ENCODE assay signal across 34 cellular contexts in genomic region chr6:152204584-152204983, GRCh38.
"Had no signal": no experiment of that assay in that cellular context is flagged by ENCODE, and none has a peak within 500 bp of the region (broad histone marks: within the 10 kb centered on the region; RNA-seq: fewer than 3 reads in every experiment).

No MANE protein-coding gene starts in this region.

- H3K36me3 ChIP-seq: WERI-Rb-1 had no signal

- DNase-seq: activated CD4-positive, alpha-beta memory T cell treated with anti-CD3 and anti-CD28 coated beads, Interleukin-2, amount 10 ng/mL, durations not matched to agents 7 days and 5 days; activated CD4-positive, alpha-beta T cell treated with anti-CD3 and anti-CD28 coated beads for 1 hour; activated CD4-positive, alpha-beta T cell treated with anti-CD3 and anti-CD28 coated beads for 48 hours; activated CD4-positive, CD25-positive, alpha-beta regulatory T cell; activated effector memory CD4-positive, alpha-beta T cell treated with anti-CD3 and anti-CD28 coated beads, Interleukin-2, amount 50 U/mL, for 16 hours; activated naive CD4-positive, alpha-beta T cell; activated naive CD4-positive, alpha-beta T cell treated with anti-CD3 and anti-CD28 coated beads, Interleukin-2, amount 50 U/mL, for 16 hours; activated naive CD8-positive, alpha-beta T cell treated with anti-CD3 and anti-CD28 coated beads for 36 hours; activated T-cell treated with anti-CD3 and anti-CD28 coated beads, Interleukin-2, amount 50 U/mL, for 1 hour; activated T-cell treated with anti-CD3 and anti-CD28 coated beads, Interleukin-2, amount 50 U/mL, for 72 hours; amygdala; body of pancreas; caudate nucleus; NCI-H1092 treated with DMSO at 0.1 percent for 48 hours; NCI-H1417; NCI-H146; NCI-H187; NCI-H2029 treated with DMSO at 0.1 percent for 48 hours; NCI-H2107; NCI-H2171; NCI-H510A; NCI-H526; NCI-H748 treated with DMSO at 0.1 percent for 48 hours; NK-92 treated with Interleukin-12 subunit alpha and Interleukin-12 subunit beta, amount 100 ng/mL, for 24 hours; PC-9; SW 1271; T-helper 1 cell; T-helper 2 cell; T-helper 9 cell; WERI-Rb-1 had no signal

- H3K27ac ChIP-seq: body of pancreas, PC-9, RWPE1, WERI-Rb-1 had no signal

- H3K9me3 ChIP-seq: ascending aorta, body of pancreas had no signal

- H3K4me3 ChIP-seq: ascending aorta, body of pancreas, PC-9 had no signal

- H3K4me1 ChIP-seq: body of pancreas had no signal

- H3K27me3 ChIP-seq: ascending aorta, body of pancreas had no signal

- ATAC-seq: activated T-cell treated with anti-CD3 and anti-CD28 coated beads, Interleukin-2, amount 50 U/mL, for 72 hours; activated T-helper 17 cell treated with anti-CD3 and anti-CD28 coated beads, Interleukin-2, amount 50 U/mL, for 72 hours; body of pancreas; Right ventricle myocardium inferior had no signal
